15 cellular contexts compared by ENCODE assay signal in genomic region chr2:156472686-156473085, GRCh38. TPM values are rescaled to one million over a fixed set of nuclear protein-coding genes. Genes with fewer than 3 reads are reported as not detected.
DNase-seq lines count a peak whose midpoint lies in the region; ATAC-seq, FAIRE-seq and TF ChIP-seq lines count a peak whose summit lies in the region.
"Had no signal": no experiment of that assay in that cellular context is flagged by ENCODE, and none has a peak within 500 bp of the region (broad histone marks: within the 10 kb centered on the region; RNA-seq: fewer than 3 reads in every experiment).

No MANE protein-coding gene starts in this region.

- H3K27ac Mint-ChIP-seq in activated T-helper 1 cell treated with anti-CD3 and anti-CD28 coated beads, Interleukin-12 subunit alpha, Interleukin-12 subunit beta, Interleukin-2, Interleukin-4 antibody, amounts not matched to agents 30 ng/mL and 10 ng/mL and 1 ng/mL, durations not matched to agents 14 hours and 24 hours and 36 hours = no peak overlapping the region
- no peak overlapping the region for H3K27ac Mint-ChIP-seq in GM23338

- no peaks in the 10 kb centered on the region for H3K27me3 ChIP-seq in GM23338 (ENCODE audit: insufficient read depth)

- H4K20me1 ChIP-seq in GM23338 (replicated peaks; ENCODE audit: insufficient read depth) = 0 out of 2 replicates have a peak, but pooled peaks cover 2% of the 10 kb centered on the region

- no peaks in the 10 kb centered on the region for H3K9me2 ChIP-seq in GM23338 (ENCODE audit: insufficient read depth)

- intact Hi-C loops in activated T-helper 1 cell treated with anti-CD3 and anti-CD28 coated beads, Interleukin-12 subunit alpha, Interleukin-12 subunit beta, Interleukin-2, Interleukin-4 antibody, amounts not matched to agents 30 ng/mL and 10 ng/mL and 1 ng/mL, durations not matched to agents 14 hours and 24 hours and 36 hours (cut with micrococcal nuclease) = loop anchor here (5.0 kb wide), 1 partner anchor 115 kb away; no protein-coding TSS in a partner anchor

- no peak for TF ChIP-seq POLR2A in GM12892 (IDR thresholded peaks at IDR 0.05; ENCODE audit: low read depth, low read length)

- H3K4me1 Mint-ChIP-seq in activated T-helper 1 cell treated with anti-CD3 and anti-CD28 coated beads, Interleukin-12 subunit alpha, Interleukin-12 subunit beta, Interleukin-2, Interleukin-4 antibody, amounts not matched to agents 30 ng/mL and 10 ng/mL and 1 ng/mL, durations not matched to agents 14 hours and 24 hours and 36 hours (ENCODE audit: low read depth) = peaks cover 77% of the 10 kb centered on the region
- peaks cover 21% of the 10 kb centered on the region for H3K4me1 Mint-ChIP-seq in GM23338

- no peaks in the 10 kb centered on the region for H3K36me3 ChIP-seq in GM23338 (ENCODE audit: insufficient read depth)

- peaks cover 4% of the 10 kb centered on the region for H3K4me1 ChIP-seq in GM23338 (ENCODE audit: insufficient read depth)

- H3K4me3 Mint-ChIP-seq in activated T-helper 1 cell treated with anti-CD3 and anti-CD28 coated beads, Interleukin-12 subunit alpha, Interleukin-12 subunit beta, Interleukin-2, Interleukin-4 antibody, amounts not matched to agents 30 ng/mL and 10 ng/mL and 1 ng/mL, durations not matched to agents 14 hours and 24 hours and 36 hours = no peak overlapping the region
- no peak overlapping the region for H3K4me3 Mint-ChIP-seq in GM23338
- H3K4me3 Mint-ChIP-seq: type B pancreatic cell had no signal

- H3K36me3 Mint-ChIP-seq in activated T-helper 1 cell treated with anti-CD3 and anti-CD28 coated beads, Interleukin-12 subunit alpha, Interleukin-12 subunit beta, Interleukin-2, Interleukin-4 antibody, amounts not matched to agents 30 ng/mL and 10 ng/mL and 1 ng/mL, durations not matched to agents 14 hours and 24 hours and 36 hours (ENCODE audit: low read depth) = peaks cover 15% of the 10 kb centered on the region
- H3K36me3 Mint-ChIP-seq in GM23338 (ENCODE audit: low read depth) = peaks cover 5% of the 10 kb centered on the region; the same call in 1 of the 3 replicates

- peak; percentile 70 for FAIRE-seq in GM12892 (lab: Jason Lieb, UNC)

- no peaks in the 10 kb centered on the region for H3F3A ChIP-seq in GM23338 (replicated peaks; ENCODE audit: low read depth)

- no peak overlapping the region for H3K27ac ChIP-seq in GM23338 (ENCODE audit: low read depth)
- H3K27ac ChIP-seq: WERI-Rb-1 had no signal

- no peaks in the 10 kb centered on the region for H3K9me3 Mint-ChIP-seq in activated T-helper 1 cell treated with anti-CD3 and anti-CD28 coated beads, Interleukin-12 subunit alpha, Interleukin-12 subunit beta, Interleukin-2, Interleukin-4 antibody, amounts not matched to agents 30 ng/mL and 10 ng/mL and 1 ng/mL, durations not matched to agents 14 hours and 24 hours and 36 hours
- H3K9me3 Mint-ChIP-seq in GM23338 = no peaks in the 10 kb centered on the region; the same call in 2 of the 3 replicates

- DNase-seq in GM12892 (ENCODE audit: insufficient read length) (no peak), left lobe of liver (ENCODE audit: low spot score) (no peak), iPS-NIHi11 (ENCODE audit: low spot score) (no peak), GM23338 (ENCODE audit: low spot score) (no peak)
- peak; percentile 2 for DNase-seq in activated T-helper 1 cell treated with anti-CD3 and anti-CD28 coated beads, Interleukin-12 subunit alpha, Interleukin-12 subunit beta, Interleukin-2, Interleukin-4 antibody, amounts not matched to agents 30 ng/mL and 10 ng/mL and 1 ng/mL, durations not matched to agents 14 hours and 24 hours and 36 hours (ENCODE audit: low spot score)
- DNase-seq: C1 segment of cervical spinal cord, GDM1, NCI-H1105, NCI-H510A treated with DMSO at 0.1 percent for 48 hours, WERI-Rb-1 had no signal

- H3K4me2 ChIP-seq in GM23338 = no peak overlapping the region

- H3K27me3 Mint-ChIP-seq in activated T-helper 1 cell treated with anti-CD3 and anti-CD28 coated beads, Interleukin-12 subunit alpha, Interleukin-12 subunit beta, Interleukin-2, Interleukin-4 antibody, amounts not matched to agents 30 ng/mL and 10 ng/mL and 1 ng/mL, durations not matched to agents 14 hours and 24 hours and 36 hours (ENCODE audit: insufficient read depth) = no peaks in the 10 kb centered on the region
- no peaks in the 10 kb centered on the region for H3K27me3 Mint-ChIP-seq in GM23338 (ENCODE audit: insufficient read depth, low read depth, poor library complexity)
- H3K27me3 Mint-ChIP-seq: type B pancreatic cell had no signal

- H2AFZ ChIP-seq in GM23338 = no peak overlapping the region

- no peak for TF ChIP-seq CTCF in GM23338 (conservative IDR thresholded peaks at IDR 0.05; ENCODE audit: low read depth in 2 of 2)

- H3K79me2 ChIP-seq in GM23338 (replicated peaks; ENCODE audit: insufficient read depth) = peaks cover 16% of the 10 kb centered on the region

- ATAC-seq in GM19035 (IDR thresholded peaks at IDR 0.05; ENCODE audit: unreplicated experiment) (peak; percentile 58), HG02885 (IDR thresholded peaks at IDR 0.05; ENCODE audit: poor library complexity, unreplicated experiment) (peak; percentile 30), left lobe of liver (no peak), GM23338 (no peak), HG03521 (IDR thresholded peaks at IDR 0.05; ENCODE audit: unreplicated experiment) (no peak)
- ATAC-seq: Right ventricle myocardium inferior had no signal

- no peak overlapping the region for H3K4me3 ChIP-seq in GM23338

TF ChIP-seq in GM23338, 12 proteins besides CTCF, POLR2A, EP300 and RAD21 (continues in another document):
- no peak for TF ChIP-seq POLR2AphosphoS5 (IDR thresholded peaks at IDR 0.05; ENCODE audit: low read depth)
- no peak for TF ChIP-seq EZH2phosphoT487 (IDR thresholded peaks at IDR 0.05; ENCODE audit: unreplicated experiment)
- no peak for TF ChIP-seq EZH2 (IDR thresholded peaks at IDR 0.05; ENCODE audit: low read depth, unreplicated experiment)
- no peak for TF ChIP-seq JUNB (IDR thresholded peaks at IDR 0.05; ENCODE audit: unreplicated experiment)
- no peak for TF ChIP-seq ZNF331 (CRISPR knock-in tag; IDR thresholded peaks at IDR 0.05; ENCODE audit: low read depth)
- TF ChIP-seq CREB1 (CRISPR knock-in tag; IDR thresholded peaks at IDR 0.05; ENCODE audit: low read depth) = no peak
- no peak for TF ChIP-seq REST (IDR thresholded peaks at IDR 0.05; ENCODE audit: unreplicated experiment)
- no peak for TF ChIP-seq ZNF114 (CRISPR knock-in tag; IDR thresholded peaks at IDR 0.05)
- TF ChIP-seq ETS1 (IDR thresholded peaks at IDR 0.05) = no peak
- TF ChIP-seq NANOG (IDR thresholded peaks at IDR 0.05; ENCODE audit: borderline replicate concordance) = no peak
- no peak for TF ChIP-seq STAT1 (IDR thresholded peaks at IDR 0.05; ENCODE audit: unreplicated experiment)

RNA-seq across cellular contexts. Expression of gene GPD2, which starts 36.5 kb away (rescaled TPM):
- polyA plus RNA-seq in GM12892 (2012; ENCODE audit: missing spikeins) = 12.4 TPM
- total RNA-seq in activated T-helper 1 cell treated with anti-CD3 and anti-CD28 coated beads, Interleukin-12 subunit alpha, Interleukin-12 subunit beta, Interleukin-2, Interleukin-4 antibody, amounts not matched to agents 30 ng/mL and 10 ng/mL and 1 ng/mL, durations not matched to agents 14 hours and 24 hours and 36 hours = 15.7 and 18.1 TPM in 2 replicates
- 3.2 TPM for total RNA-seq in left lobe of liver
- total RNA-seq in GM23338 (2014; rRNA removed; shearing (Covaris generic)) = 67.4 and 83.2 TPM in 2 replicates
- polyA plus RNA-seq in GM23338 (2016; fragmentation: Nextera tagmentation; extraction: Ambion mirVana) = 7.6 and 9.4 TPM in 2 replicates

Comparison
In these comparisons a context has a peak if more than half of its experiments do, and no peak if none do; other contexts are left out.
1. ATAC-seq: peak in GM19035 (single experiment) and HG02885 (single experiment); none in left lobe of liver (single experiment), GM23338 (single experiment) and HG03521 (single experiment).